8 cellular contexts compared by ENCODE assay signal in genomic region chr12:31326689-31327659, GRCh38. TPM values are rescaled to one million over a fixed set of nuclear protein-coding genes. Genes with fewer than 3 reads are reported as not detected.
DNase-seq lines count a peak whose midpoint lies in the region; ATAC-seq, FAIRE-seq and TF ChIP-seq lines count a peak whose summit lies in the region.

No MANE protein-coding gene starts in this region.

- peaks cover 16% of the 10 kb centered on the region for H3K4me1 Mint-ChIP-seq in T-helper 1 cell treated with Interleukin-12 subunit alpha and Interleukin-12 subunit beta and Interleukin-4 antibody, amounts not matched to agents 30 μg/mL and 1 μg/mL, for 36 hours (ENCODE audit: low read depth)
- H3K4me1 Mint-ChIP-seq in activated CD8-positive, alpha-beta T cell treated with anti-CD3 and anti-CD28 coated beads, Interleukin-2, amount 10 ng/mL, durations not matched to agents 7 days and 5 days (ENCODE audit: low read depth): peaks cover 20% of the 10 kb centered on the region

- DNase-seq in T-helper 1 cell: no peak
- DNase-seq in activated CD8-positive, alpha-beta T cell treated with anti-CD3 and anti-CD28 coated beads, Interleukin-2, amount 10 ng/mL, durations not matched to agents 7 days and 5 days: no peak
- no peak for DNase-seq in keratinocyte (ENCODE audit: low read depth, low spot score)
- DNase-seq in COR-L47 (lab: John Stamatoyannopoulos, UW): no peak
- no peak for DNase-seq in activated CD8-positive, alpha-beta memory T cell treated with anti-CD3 and anti-CD28 coated beads, Interleukin-2, amount 50 U/mL, for 48 hours

- peaks cover 7% of the 10 kb centered on the region for H3K36me3 Mint-ChIP-seq in T-helper 1 cell treated with Interleukin-12 subunit alpha and Interleukin-12 subunit beta and Interleukin-4 antibody, amounts not matched to agents 30 μg/mL and 1 μg/mL, for 36 hours (ENCODE audit: low read depth)
- peaks cover 8% of the 10 kb centered on the region for H3K36me3 Mint-ChIP-seq in activated CD8-positive, alpha-beta T cell treated with anti-CD3 and anti-CD28 coated beads, Interleukin-2, amount 10 ng/mL, durations not matched to agents 7 days and 5 days (ENCODE audit: low read depth)

- POLR2A ChIA-PET in activated CD8-positive, alpha-beta T cell treated with anti-CD3 and anti-CD28 coated beads, Interleukin-2, amount 10 ng/mL, durations not matched to agents 7 days and 5 days (lab: Charles Lee): interaction anchor here (0.6 to 1.7 kb wide), 5 partner anchors 9 to 634 kb away, joined by 3 to 20 read pairs (median 5); no protein-coding TSS in a partner anchor

- H4K20me1 ChIP-seq in keratinocyte (ENCODE audit: control insufficient read depth, extremely low read depth, insufficient read depth, low read length): peaks cover 6% of the 10 kb centered on the region

- peak overlapping the region; percentile 96 for H3K4me2 ChIP-seq in keratinocyte (ENCODE audit: control insufficient read depth, extremely low read depth, insufficient read depth, low read depth, low read length)

- peaks cover 6% of the 10 kb centered on the region for H3K27me3 Mint-ChIP-seq in T-helper 1 cell treated with Interleukin-12 subunit alpha and Interleukin-12 subunit beta and Interleukin-4 antibody, amounts not matched to agents 30 μg/mL and 1 μg/mL, for 36 hours (ENCODE audit: low read depth)
- no peaks in the 10 kb centered on the region for H3K27me3 Mint-ChIP-seq in activated CD8-positive, alpha-beta T cell treated with anti-CD3 and anti-CD28 coated beads, Interleukin-2, amount 10 ng/mL, durations not matched to agents 7 days and 5 days (ENCODE audit: low read depth)

- H3K27me3 ChIP-seq in keratinocyte (ENCODE audit: control insufficient read depth, extremely low read depth, insufficient read depth, low read length) (no peaks in the 10 kb centered on the region), subcutaneous abdominal adipose tissue (ENCODE audit: control insufficient read depth in 5 of 5, insufficient read depth in 4 of 5, low read length in 5 of 5) (no peaks in the 10 kb centered on the region)

- no peak overlapping the region for H3K27ac Mint-ChIP-seq in T-helper 1 cell treated with Interleukin-12 subunit alpha and Interleukin-12 subunit beta and Interleukin-4 antibody, amounts not matched to agents 30 μg/mL and 1 μg/mL, for 36 hours
- no peak overlapping the region for H3K27ac Mint-ChIP-seq in activated CD8-positive, alpha-beta T cell treated with anti-CD3 and anti-CD28 coated beads, Interleukin-2, amount 10 ng/mL, durations not matched to agents 7 days and 5 days

- no peaks in the 10 kb centered on the region for H3K9me3 Mint-ChIP-seq in T-helper 1 cell treated with Interleukin-12 subunit alpha and Interleukin-12 subunit beta and Interleukin-4 antibody, amounts not matched to agents 30 μg/mL and 1 μg/mL, for 36 hours
- H3K9me3 Mint-ChIP-seq in activated CD8-positive, alpha-beta T cell treated with anti-CD3 and anti-CD28 coated beads, Interleukin-2, amount 10 ng/mL, durations not matched to agents 7 days and 5 days (ENCODE audit: insufficient read depth): no peaks in the 10 kb centered on the region

- H3K9me3 ChIP-seq in keratinocyte (ENCODE audit: control insufficient read depth, low read depth, low read length) (no peaks in the 10 kb centered on the region), subcutaneous abdominal adipose tissue (ENCODE audit: control insufficient read depth in 5 of 5, low read length in 5 of 5) (no peaks in the 10 kb centered on the region)

- no peak for TF ChIP-seq CTCF in keratinocyte (optimal IDR thresholded peaks at IDR 0.05 in 1 of 3, IDR thresholded peaks at IDR 0.05 in 1 of 3, conservative IDR thresholded peaks at IDR 0.05 in 1 of 3; ENCODE audit: extremely low read depth in 1 of 3, insufficient read depth in 2 of 3, low read length in 3 of 3)

- H3K9ac ChIP-seq in keratinocyte (ENCODE audit: control insufficient read depth, extremely low read depth, insufficient read depth, low read length) (peak overlapping the region; percentile 94), subcutaneous abdominal adipose tissue (ENCODE audit: low read length in 5 of 5) (peak overlapping the region in 3 of 5 donors; percentile 53 to 83 (median 56))

- peak overlapping the region; percentile 96 for H3K4me3 Mint-ChIP-seq in T-helper 1 cell treated with Interleukin-12 subunit alpha and Interleukin-12 subunit beta and Interleukin-4 antibody, amounts not matched to agents 30 μg/mL and 1 μg/mL, for 36 hours
- peak overlapping the region; percentile 98 for H3K4me3 Mint-ChIP-seq in activated CD8-positive, alpha-beta T cell treated with anti-CD3 and anti-CD28 coated beads, Interleukin-2, amount 10 ng/mL, durations not matched to agents 7 days and 5 days

- H3K4me1 ChIP-seq in keratinocyte (ENCODE audit: control insufficient read depth, extremely low read depth, insufficient read depth, low read length) (peaks cover 19% of the 10 kb centered on the region), subcutaneous abdominal adipose tissue (ENCODE audit: control insufficient read depth in 5 of 5, insufficient read depth in 5 of 5, low read length in 5 of 5) (peaks cover 0 to 39% (median 26%) of the 10 kb centered on the region in 5 donors)

- peak overlapping the region; percentile 84 for H2AFZ ChIP-seq in keratinocyte (ENCODE audit: control insufficient read depth, low read length)

- no peak for FAIRE-seq in keratinocyte (lab: Jason Lieb, UNC)

- H3K4me3 ChIP-seq in keratinocyte (ENCODE audit: control insufficient read depth in 2 of 3, extremely low read depth in 1 of 3, insufficient read depth in 2 of 3, low read depth in 1 of 3, low read length in 3 of 3) (peak overlapping the region; percentile 77 to 99 (median 85)), subcutaneous abdominal adipose tissue (ENCODE audit: low read depth in 1 of 5, low read length in 5 of 5) (peak overlapping the region; percentile 70 to 93 (median 88))

- dilution Hi-C loops in keratinocyte (cut with MboI; ENCODE audit: extremely low pct_ligation_motif_present, low sequenced_read_pairs): no loop called here

- no peaks in the 10 kb centered on the region for H3K36me3 ChIP-seq in keratinocyte (ENCODE audit: control insufficient read depth in 2 of 2, extremely low read depth in 1 of 2, insufficient read depth in 2 of 2, low read length in 2 of 2)
- H3K36me3 ChIP-seq in subcutaneous abdominal adipose tissue (ENCODE audit: control insufficient read depth in 5 of 5, insufficient read depth in 5 of 5, low read length in 5 of 5): no peaks in the 10 kb centered on the region

- peaks cover 40% of the 10 kb centered on the region for H3K79me2 ChIP-seq in keratinocyte (ENCODE audit: control insufficient read depth, insufficient read depth, low read length)

- H3K27ac ChIP-seq in keratinocyte (ENCODE audit: control insufficient read depth, insufficient read depth, low read length) (peak overlapping the region; percentile 36), subcutaneous abdominal adipose tissue (ENCODE audit: low read depth, low read length) (peak overlapping the region; percentile 54)

- CTCF ChIA-PET in activated CD8-positive, alpha-beta T cell treated with anti-CD3 and anti-CD28 coated beads, Interleukin-2, amount 10 ng/mL, durations not matched to agents 7 days and 5 days (lab: Charles Lee): interaction anchor here (1.0 to 2.4 kb wide), 4 partner anchors 11 to 326 kb away, joined by 4 to 12 read pairs (median 4); no protein-coding TSS in a partner anchor

- H3K9me1 ChIP-seq in keratinocyte (ENCODE audit: control insufficient read depth, extremely low read depth, insufficient read depth, low read length): no peaks in the 10 kb centered on the region

- no peak for ATAC-seq in activated CD8-positive, alpha-beta T cell treated with anti-CD3 and anti-CD28 coated beads, Interleukin-2, amount 10 ng/mL, durations not matched to agents 7 days and 5 days
- ATAC-seq in GM19395 (IDR thresholded peaks at IDR 0.05; ENCODE audit: unreplicated experiment): no peak

RNA-seq across cellular contexts. Expression of gene SINHCAF, which starts 1.0 kb away (rescaled TPM):
- 10 to 100 TPM; 81.9 to 98.0 TPM for total RNA-seq in activated CD8-positive, alpha-beta T cell treated with anti-CD3 and anti-CD28 coated beads, Interleukin-2, amount 10 ng/mL, durations not matched to agents 7 days and 5 days
- polyA plus RNA-seq in keratinocyte: 32.2 to 57.4 TPM (median 40.8 TPM) in 3 replicates
- polyA plus RNA-seq in keratinocyte (2011; ENCODE audit: low read depth): 27.0 TPM
- 42.9 and 103 TPM in 2 replicates for polyA plus RNA-seq in keratinocyte (2011; cell fraction: cytosol; rRNA removed)
- 42.7 and 57.4 TPM in 2 replicates for polyA plus RNA-seq in keratinocyte (2011; cell fraction: nucleus; rRNA removed)
- 30.9 and 33.9 TPM in 2 replicates for polyA plus RNA-seq in keratinocyte (2012; ENCODE audit: low replicate concordance)
- 7.0 to 31.0 TPM (median 19.7 TPM) in 3 replicates for polyA minus RNA-seq in keratinocyte
- 32.2 TPM for polyA minus RNA-seq in keratinocyte (2011; cell fraction: cytosol; rRNA and poly(A)+ RNA removed)
- 18.3 and 30.1 TPM in 2 replicates for polyA minus RNA-seq in keratinocyte (2011; cell fraction: nucleus; rRNA and poly(A)+ RNA removed)
